In the genomic region with DNA sequence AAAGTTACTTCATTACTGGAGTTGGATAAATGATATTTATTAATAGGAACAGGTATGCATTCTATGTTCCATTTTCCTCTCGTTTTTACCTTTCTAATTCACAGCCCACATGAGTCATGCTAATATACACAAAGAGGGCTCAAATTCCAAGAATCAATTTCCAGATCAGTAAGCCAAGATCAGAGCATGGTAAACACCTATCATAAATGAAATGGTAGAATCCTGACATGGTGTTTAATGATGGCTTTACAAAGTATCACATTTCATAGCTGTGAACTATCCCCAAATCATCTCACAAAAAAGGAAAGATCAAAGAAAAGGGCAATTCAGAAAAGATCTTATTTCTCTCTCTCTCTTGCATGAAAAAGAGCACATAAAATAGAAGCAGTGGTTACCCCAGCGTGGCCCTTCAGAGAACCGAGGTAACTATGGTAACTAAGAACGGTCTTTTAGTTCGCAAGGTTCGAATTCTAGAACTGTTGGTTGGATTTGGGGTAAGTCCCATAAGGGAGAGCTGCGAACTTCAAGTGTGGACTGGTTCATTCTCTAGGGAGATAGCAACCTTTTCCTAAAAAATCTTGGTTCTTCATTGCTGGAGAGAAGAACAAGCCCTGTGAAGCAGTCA, we compare ENCODE assay signal across 18 cellular contexts.
"Had no signal": no experiment of that assay in that cellular context is flagged by ENCODE, and none has a peak within 500 bp of the region (broad histone marks: within the 10 kb centered on the region; RNA-seq: fewer than 3 reads in every experiment).

No MANE protein-coding gene starts in this region.

- H3K27ac ChIP-seq: breast epithelium, ovary, testis, upper lobe of right lung, VCaP had no signal

- H3K4me3 ChIP-seq: breast epithelium, ovary, testis, upper lobe of right lung had no signal

- H3K27me3 ChIP-seq: breast epithelium, ovary, testis, upper lobe of right lung had no signal

- H3K9me3 ChIP-seq: breast epithelium, ovary, testis, upper lobe of right lung had no signal

- DNase-seq: activated CD4-positive, alpha-beta T cell treated with anti-CD3 and anti-CD28 coated beads for 36 hours; activated CD8-positive, alpha-beta memory T cell treated with anti-CD3 and anti-CD28 coated beads, Interleukin-2, amount 50 U/mL, for 4 hours; activated CD8-positive, alpha-beta T cell treated with anti-CD3 and anti-CD28 coated beads for 36 hours; activated naive CD4-positive, alpha-beta T cell; aorta; foreskin melanocyte; head of caudate nucleus; mesendoderm; nephron progenitor cell; ovary; stimulated activated CD4-positive, alpha-beta T cell treated with anti-CD3 and anti-CD28 coated beads, Interleukin-15, amount 100 ng/mL, for 24 hours; stimulated activated CD4-positive, alpha-beta T cell treated with anti-CD3 and anti-CD28 coated beads, Interleukin-4, amount 100 ng/mL, for 4 hours; stimulated activated naive CD8-positive, alpha-beta T cell treated with anti-CD3 and anti-CD28 coated beads, Interleukin-15, amount 100 ng/mL, for 72 hours; T-helper 9 cell; testis; upper lobe of right lung had no signal

- H3K9me3 Mint-ChIP-seq: activated CD8-positive, alpha-beta T cell treated with anti-CD3 and anti-CD28 coated beads for 36 hours; nephron progenitor cell; stimulated activated naive CD8-positive, alpha-beta T cell treated with anti-CD3 and anti-CD28 coated beads, Interleukin-15, amount 100 ng/mL, for 72 hours had no signal

- H3K27ac Mint-ChIP-seq: activated CD4-positive, alpha-beta T cell treated with anti-CD3 and anti-CD28 coated beads for 36 hours; activated CD8-positive, alpha-beta T cell treated with anti-CD3 and anti-CD28 coated beads for 36 hours; nephron progenitor cell; stimulated activated naive CD8-positive, alpha-beta T cell treated with anti-CD3 and anti-CD28 coated beads, Interleukin-15, amount 100 ng/mL, for 72 hours had no signal

- H3K4me3 Mint-ChIP-seq: activated CD4-positive, alpha-beta T cell treated with anti-CD3 and anti-CD28 coated beads for 36 hours; activated CD8-positive, alpha-beta T cell treated with anti-CD3 and anti-CD28 coated beads for 36 hours; nephron progenitor cell; stimulated activated naive CD8-positive, alpha-beta T cell treated with anti-CD3 and anti-CD28 coated beads, Interleukin-15, amount 100 ng/mL, for 72 hours had no signal

- H3K36me3 ChIP-seq: breast epithelium, ovary, upper lobe of right lung had no signal

- H3K4me1 ChIP-seq: breast epithelium, testis, upper lobe of right lung had no signal
